ENCODE assay signal across 18 cellular contexts in genomic region chr1:162943627-162944026, GRCh38.
DNase-seq lines count a peak whose midpoint lies in the region; ATAC-seq and TF ChIP-seq lines count a peak whose summit lies in the region.
"Had no signal": no experiment of that assay in that cellular context is flagged by ENCODE, and none has a peak within 500 bp of the region (broad histone marks: within the 10 kb centered on the region; RNA-seq: fewer than 3 reads in every experiment).

No MANE protein-coding gene starts in this region.

- intact Hi-C loops in Calu3 (cut with micrococcal nuclease; ENCODE audit: unreplicated experiment) = no loop called here
- intact Hi-C loops in right lobe of liver (cut with DNase I) = no loop called here

- H3K9me3 ChIP-seq in right lobe of liver = no peaks in the 10 kb centered on the region
- H3K9me3 ChIP-seq: BLaER1 treated with 17β-estradiol and CSF1 and Interleukin-3, amounts not matched to agents 10 nM and 100 nM had no signal

- DNase-seq in EH (ENCODE audit: low read depth) (peak; percentile 24), astrocyte of the spinal cord (ENCODE audit: low read depth, low spot score) (peak; percentile 83), left kidney (ENCODE audit: low read depth, low spot score) (peak; percentile 38), Calu3 (no peak), right lobe of liver (no peak)
- DNase-seq in central memory CD4-positive, alpha-beta T cell = no peak
- DNase-seq: activated CD8-positive, alpha-beta memory T cell treated with anti-CD3 and anti-CD28 coated beads, Interleukin-2, amount 10 ng/mL, durations not matched to agents 7 days and 5 days; activated gamma-delta T cell treated with Interleukin-2 at 50 U/mL for 16 hours; DND-41; effector CD8-positive, alpha-beta T cell; natural killer cell; retina had no signal

- H3K4me1 Mint-ChIP-seq in Calu3 (ENCODE audit: low read depth, unreplicated experiment) = no peaks in the 10 kb centered on the region
- H3K4me1 Mint-ChIP-seq: activated CD8-positive, alpha-beta memory T cell treated with anti-CD3 and anti-CD28 coated beads, Interleukin-2, amount 10 ng/mL, durations not matched to agents 7 days and 5 days; natural killer cell had no signal

- no peaks in the 10 kb centered on the region for H3K27me3 ChIP-seq in right lobe of liver
- H3K27me3 ChIP-seq: BLaER1 treated with 17β-estradiol and CSF1 and Interleukin-3, amounts not matched to agents 10 nM and 100 nM had no signal

- in situ Hi-C loops in astrocyte of the spinal cord (cut with HindIII; ENCODE audit: low sequenced_read_pairs) = no loop called here

- TF ChIP-seq CTCF in astrocyte of the spinal cord (IDR thresholded peaks at IDR 0.05; ENCODE audit: low read depth, low read length) = no peak
- TF ChIP-seq CTCF in Calu3 (IDR thresholded peaks at IDR 0.05; ENCODE audit: unreplicated experiment) = no peak
- TF ChIP-seq CTCF in right lobe of liver (IDR thresholded peaks at IDR 0.05) = no peak

- no peak overlapping the region for H3K4me3 Mint-ChIP-seq in Calu3 (ENCODE audit: low read depth, unreplicated experiment)
- H3K4me3 Mint-ChIP-seq: activated CD8-positive, alpha-beta memory T cell treated with anti-CD3 and anti-CD28 coated beads, Interleukin-2, amount 10 ng/mL, durations not matched to agents 7 days and 5 days; natural killer cell; T-helper 2 cell treated with Interferon-gamma antibody and Interleukin-4, amounts not matched to agents 5 μg/mL and 100 μg/mL, for 36 hours had no signal

- peak; percentile 69 for TF ChIP-seq EP300 in Ishikawa (IDR thresholded peaks at IDR 0.05; ENCODE audit: borderline replicate concordance)

- TF ChIP-seq RAD21 in Ishikawa (IDR thresholded peaks at IDR 0.05; ENCODE audit: low read depth) = peak; percentile 12; the same call in 1 of the 2 replicates

- CTCF ChIA-PET in Calu3 (lab: Charles Lee) = no interaction called here

- no peaks in the 10 kb centered on the region for H3K36me3 ChIP-seq in right lobe of liver
- H3K36me3 ChIP-seq: BLaER1 treated with 17β-estradiol and CSF1 and Interleukin-3, amounts not matched to agents 10 nM and 100 nM had no signal

- H3K4me1 ChIP-seq in right lobe of liver = no peaks in the 10 kb centered on the region

- ATAC-seq in HG03565 (IDR thresholded peaks at IDR 0.05; ENCODE audit: unreplicated experiment) (no peak), right lobe of liver (no peak)
- ATAC-seq: activated CD8-positive, alpha-beta memory T cell treated with anti-CD3 and anti-CD28 coated beads, Interleukin-2, amount 10 ng/mL, durations not matched to agents 7 days and 5 days; natural killer cell had no signal

- no peaks in the 10 kb centered on the region for H3K27me3 Mint-ChIP-seq in Calu3 (ENCODE audit: unreplicated experiment)
- H3K27me3 Mint-ChIP-seq: brain had no signal

- no peak overlapping the region for H3K27ac ChIP-seq in right lobe of liver
- H3K27ac ChIP-seq: BLaER1 treated with 17β-estradiol and CSF1 and Interleukin-3, amounts not matched to agents 10 nM and 100 nM had no signal

- H3K27ac Mint-ChIP-seq in Calu3 (ENCODE audit: unreplicated experiment) = no peak overlapping the region
- H3K27ac Mint-ChIP-seq: activated CD8-positive, alpha-beta memory T cell treated with anti-CD3 and anti-CD28 coated beads, Interleukin-2, amount 10 ng/mL, durations not matched to agents 7 days and 5 days; natural killer cell; T-helper 2 cell treated with Interferon-gamma antibody and Interleukin-4, amounts not matched to agents 5 μg/mL and 100 μg/mL, for 36 hours had no signal

- BruUV-seq in Calu3 (replicated peaks; lab: Mats Ljungman, UMichigan) = no TSS peak

- H3K36me3 Mint-ChIP-seq in Calu3 (ENCODE audit: insufficient read depth, unreplicated experiment) = no peaks in the 10 kb centered on the region
- H3K36me3 Mint-ChIP-seq: activated CD8-positive, alpha-beta memory T cell treated with anti-CD3 and anti-CD28 coated beads, Interleukin-2, amount 10 ng/mL, durations not matched to agents 7 days and 5 days; brain; natural killer cell had no signal

- no peak for TF ChIP-seq POLR2A in right lobe of liver (IDR thresholded peaks at IDR 0.05)

- no peaks in the 10 kb centered on the region for H3K9me3 Mint-ChIP-seq in Calu3 (ENCODE audit: low read depth, unreplicated experiment)
- H3K9me3 Mint-ChIP-seq: brain; natural killer cell; T-helper 2 cell treated with Interferon-gamma antibody and Interleukin-4, amounts not matched to agents 5 μg/mL and 100 μg/mL, for 36 hours had no signal

- H3K4me3 ChIP-seq in astrocyte of the spinal cord (ENCODE audit: low read depth, low read length) (no peak overlapping the region), right lobe of liver (no peak overlapping the region)
- H3K4me3 ChIP-seq: BLaER1 treated with 17β-estradiol and CSF1 and Interleukin-3, amounts not matched to agents 10 nM and 100 nM; lung had no signal

TF ChIP-seq in Ishikawa, 13 proteins besides CTCF, POLR2A, EP300 and RAD21:
- TF ChIP-seq TEAD4 (IDR thresholded peaks at IDR 0.05) (peak; percentile 81), CREB1 (IDR thresholded peaks at IDR 0.05; ENCODE audit: low read depth) (0 out of 2 replicates have a peak, but pooled peaks have one; percentile 9), EGR1 (IDR thresholded peaks at IDR 0.05) (no peak), FOXM1 (IDR thresholded peaks at IDR 0.05; ENCODE audit: borderline replicate concordance, low read depth) (0 out of 2 replicates have a peak, but pooled peaks have one; percentile 43), ZBTB7A (IDR thresholded peaks at IDR 0.05; ENCODE audit: low read depth) (no peak), YY1 (IDR thresholded peaks at IDR 0.05; ENCODE audit: low read depth) (no peak), USF1 (IDR thresholded peaks at IDR 0.05) (no peak), REST (IDR thresholded peaks at IDR 0.05; ENCODE audit: low read depth) (no peak), TAF1 (IDR thresholded peaks at IDR 0.05; ENCODE audit: low read depth) (no peak), TCF12 (IDR thresholded peaks at IDR 0.05; ENCODE audit: low read depth) (peak; percentile 74; the same call in 1 of the 2 replicates), NFIC (IDR thresholded peaks at IDR 0.05) (peak; percentile 68), MAX (IDR thresholded peaks at IDR 0.05) (no peak), CEBPB (IDR thresholded peaks at IDR 0.05) (peak; percentile 52; the same call in 1 of the 2 replicates)

Comparison
In these comparisons a context has a peak if more than half of its experiments do, and no peak if none do; other contexts are left out.
1. DNase-seq: peak in EH (single experiment), astrocyte of the spinal cord (single experiment) and left kidney (single experiment); none in central memory CD4-positive, alpha-beta T cell (single experiment), Calu3 (single experiment) and right lobe of liver (0 of 3).